In the genomic region with DNA sequence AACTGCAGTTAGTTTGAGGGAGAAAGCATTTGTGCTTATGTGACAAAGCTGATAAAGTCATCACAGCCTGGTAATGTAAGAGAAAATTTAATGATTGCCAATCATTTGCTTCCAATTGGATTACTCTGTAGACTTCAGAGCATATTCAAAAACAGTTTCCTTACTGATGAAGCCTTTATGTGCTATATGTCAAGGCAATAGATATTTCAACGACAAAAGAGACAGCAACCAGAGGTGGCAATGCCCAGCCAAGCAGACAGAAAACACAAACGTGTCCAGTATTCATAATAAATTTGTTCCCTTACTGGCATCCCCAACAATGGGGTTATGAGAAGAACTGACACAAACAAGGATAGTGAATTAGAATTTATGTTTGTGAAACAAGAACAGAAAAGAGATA, we compare ENCODE assay signal across 10 cellular contexts.
"Had no signal": no experiment of that assay in that cellular context is flagged by ENCODE, and none has a peak within 500 bp of the region (broad histone marks: within the 10 kb centered on the region; RNA-seq: fewer than 3 reads in every experiment).

No MANE protein-coding gene starts in this region.

- ATAC-seq: HCT116, HepG2, K562 had no signal

- H3K27ac ChIP-seq: GM23248, HL-60 had no signal

- H3K4me3 Mint-ChIP-seq: HFFc6 had no signal

- H3K27ac Mint-ChIP-seq: HFFc6 had no signal

- H2AFZ ChIP-seq: GM23248 had no signal

- H3K9me3 Mint-ChIP-seq: HFFc6 had no signal

- H3K4me3 ChIP-seq: GM23248, HAP-1, K562 had no signal

- DNase-seq: GOT3, H7, HFFc6, KG1 had no signal

- H3K9ac ChIP-seq: GM23248 had no signal

- H3K4me1 ChIP-seq: HAP-1 had no signal

- FAIRE-seq: HepG2, K562 had no signal

- H3K36me3 ChIP-seq: HAP-1 had no signal

- H3K9me3 ChIP-seq: HAP-1 had no signal
